In genomic region chr19:1383014-1383310, GRCh38 we compare ENCODE assay signal across 8 cellular contexts. TPM values are rescaled to one million over a fixed set of nuclear protein-coding genes. Genes with fewer than 3 reads are reported as not detected.
DNase-seq lines count a peak whose midpoint lies in the region; ATAC-seq, FAIRE-seq and TF ChIP-seq lines count a peak whose summit lies in the region.

No MANE protein-coding gene starts in this region.

- H3K4me3 Mint-ChIP-seq in progenitor cell of endocrine pancreas (ENCODE audit: low read depth), result peak overlapping the region; percentile 82

- H3K27me3 Mint-ChIP-seq in progenitor cell of endocrine pancreas, result no peaks in the 10 kb centered on the region

- H3K9me2 ChIP-seq in Karpas-422 (replicated peaks; ENCODE audit: insufficient read depth, low read length), result no peaks in the 10 kb centered on the region

- peaks cover 2% of the 10 kb centered on the region for H3K36me3 Mint-ChIP-seq in progenitor cell of endocrine pancreas (ENCODE audit: insufficient read depth)

- H4K20me1 ChIP-seq in Karpas-422 (ENCODE audit: insufficient read depth, low read depth, low read length), result no peaks in the 10 kb centered on the region

- no peak overlapping the region for H3K27ac ChIP-seq in Karpas-422 (ENCODE audit: low read length)
- peak overlapping the region in 57 of 59 donors; percentile 1 to 100 (median 96) for H3K27ac ChIP-seq in dorsolateral prefrontal cortex
- peak overlapping the region in 1 of 2 donors; percentile 88 for H3K27ac ChIP-seq in left lung

- H2AFZ ChIP-seq in Karpas-422 (ENCODE audit: low read length), result no peak overlapping the region

- peak overlapping the region; percentile 44; the same call in 1 of the 2 replicates for H3K9ac ChIP-seq in Karpas-422 (ENCODE audit: low read length)

- TF ChIP-seq CTCF in dorsolateral prefrontal cortex (IDR thresholded peaks at IDR 0.05 in 54 of 56, conservative IDR thresholded peaks at IDR 0.05 in 2 of 56; ENCODE audit: low read depth in 1 of 56, partially characterized antibody in 56 of 56) (no peak), progenitor cell of endocrine pancreas (IDR thresholded peaks at IDR 0.05; ENCODE audit: unreplicated experiment) (no peak), left lung (IDR thresholded peaks at IDR 0.05) (no peak)

- peak overlapping the region; percentile 40; the same call in 1 of the 2 replicates for H3K4me3 ChIP-seq in Karpas-422 (ENCODE audit: low read length)
- peak overlapping the region in 46 of 59 donors; percentile 60 to 100 (median 96) for H3K4me3 ChIP-seq in dorsolateral prefrontal cortex
- peak overlapping the region in 1 of 2 donors; percentile 98 for H3K4me3 ChIP-seq in left lung

- H3K4me2 ChIP-seq in Karpas-422 (ENCODE audit: low read depth, low read length, poor library complexity, severe bottlenecking), result peak overlapping the region; percentile 48

- peak overlapping the region; percentile 100 for H3K27ac Mint-ChIP-seq in progenitor cell of endocrine pancreas

- FAIRE-seq in G401.6 (lab: Jason Lieb, UNC), result peak; percentile 88

- H3K36me3 ChIP-seq in Karpas-422 (ENCODE audit: insufficient read depth, low read length), result no peaks in the 10 kb centered on the region
- peaks cover 0 to 18% of the 10 kb centered on the region in 2 donors for H3K36me3 ChIP-seq in left lung

- intact Hi-C loops in dorsolateral prefrontal cortex (cut with DNase I) (loop anchor here in 1 of 2 donors (1.0 to 2.0 kb wide), 2 partner anchors 24 to 28 kb away; partner anchors contain the start of gene DAZAP1), left lung (cut with DNase I) (no loop called here)

- no peak for ATAC-seq in left lung
- no peak for ATAC-seq in HG03045 (IDR thresholded peaks at IDR 0.05; ENCODE audit: unreplicated experiment)
- no peak for ATAC-seq in HG03378 (IDR thresholded peaks at IDR 0.05; ENCODE audit: unreplicated experiment)
- no peak for ATAC-seq in HG02973 (IDR thresholded peaks at IDR 0.05; ENCODE audit: unreplicated experiment)

- no peaks in the 10 kb centered on the region for H3K9me3 Mint-ChIP-seq in progenitor cell of endocrine pancreas (ENCODE audit: low read depth)

- H3K9me3 ChIP-seq in Karpas-422 (ENCODE audit: low read length) (no peaks in the 10 kb centered on the region), left lung (no peaks in the 10 kb centered on the region)

- DNase-seq in Karpas-422, result no peak
- no peak for DNase-seq in dorsolateral prefrontal cortex
- DNase-seq in progenitor cell of endocrine pancreas (ENCODE audit: low spot score, unreplicated experiment), result no peak
- DNase-seq in left lung, result no peak

- H3K27me3 ChIP-seq in Karpas-422 (ENCODE audit: low read length) (no peaks in the 10 kb centered on the region), dorsolateral prefrontal cortex (no peaks in the 10 kb centered on the region), left lung (no peaks in the 10 kb centered on the region)

- H3K79me2 ChIP-seq in Karpas-422 (ENCODE audit: low read length), result peaks cover 23% of the 10 kb centered on the region

- H3K4me1 ChIP-seq in Karpas-422 (ENCODE audit: low read length), result peaks cover 11% of the 10 kb centered on the region
- peaks cover 9 to 24% of the 10 kb centered on the region in 2 donors for H3K4me1 ChIP-seq in left lung

- H3K4me1 Mint-ChIP-seq in progenitor cell of endocrine pancreas (ENCODE audit: low read depth), result peaks cover 8% of the 10 kb centered on the region

RNA-seq across cellular contexts. Expression of gene NDUFS7, which starts 0.7 kb away (rescaled TPM):
- 98.1 and 129 TPM in 2 replicates for total RNA-seq in Karpas-422 (2014; rRNA removed; shearing (Covaris generic); ENCODE audit: low replicate concordance)
- total RNA-seq in dorsolateral prefrontal cortex, result 100 to 1,000 TPM; 105 to 222 (median 151) TPM
- total RNA-seq in progenitor cell of endocrine pancreas, result 56.8 and 62.4 TPM in 2 replicates
- total RNA-seq in left lung, result 10 to 100 TPM; 84.4 to 85.4 TPM

RNA-seq across cellular contexts. Expression of gene GAMT, which starts 18.4 kb away (rescaled TPM):
- 63.7 and 144 TPM in 2 replicates for total RNA-seq in Karpas-422 (2014; rRNA removed; shearing (Covaris generic); ENCODE audit: low replicate concordance)
- total RNA-seq in dorsolateral prefrontal cortex, result 10 to 100 TPM; 30.0 to 91.1 (median 47.4) TPM
- total RNA-seq in progenitor cell of endocrine pancreas, result 47.0 and 48.5 TPM in 2 replicates
- 10 to 100 TPM in 1 of 2 donors, 1 to 10 TPM in 1; 5.9 to 19.2 TPM for total RNA-seq in left lung

RNA-seq across cellular contexts. Expression of gene DAZAP1, which starts 24.4 kb away (rescaled TPM):
- total RNA-seq in Karpas-422 (2014; rRNA removed; shearing (Covaris generic); ENCODE audit: low replicate concordance), result 110 and 244 TPM in 2 replicates
- total RNA-seq in dorsolateral prefrontal cortex (100 to 1,000 TPM in 3 of 120 experiments, 10 to 100 TPM in 117; 46.4 to 115 (median 70.5) TPM), progenitor cell of endocrine pancreas (131 and 136 TPM in 2 replicates), left lung (100 to 1,000 TPM in 1 of 2 donors, 10 to 100 TPM in 1; 87.6 to 132 TPM)

RNA-seq across cellular contexts. Expression of gene RPS15, which starts 55.2 kb away (rescaled TPM):
- 2,088 and 3,414 TPM in 2 replicates for total RNA-seq in Karpas-422 (2014; rRNA removed; shearing (Covaris generic); ENCODE audit: low replicate concordance)
- 100 to 1,000 TPM; 343 to 670 (median 497) TPM for total RNA-seq in dorsolateral prefrontal cortex
- 917 and 938 TPM in 2 replicates for total RNA-seq in progenitor cell of endocrine pancreas
- total RNA-seq in left lung, result 100 to 1,000 TPM; 942 to 951 TPM
